17 cellular contexts compared by ENCODE assay signal in the genomic region with DNA sequence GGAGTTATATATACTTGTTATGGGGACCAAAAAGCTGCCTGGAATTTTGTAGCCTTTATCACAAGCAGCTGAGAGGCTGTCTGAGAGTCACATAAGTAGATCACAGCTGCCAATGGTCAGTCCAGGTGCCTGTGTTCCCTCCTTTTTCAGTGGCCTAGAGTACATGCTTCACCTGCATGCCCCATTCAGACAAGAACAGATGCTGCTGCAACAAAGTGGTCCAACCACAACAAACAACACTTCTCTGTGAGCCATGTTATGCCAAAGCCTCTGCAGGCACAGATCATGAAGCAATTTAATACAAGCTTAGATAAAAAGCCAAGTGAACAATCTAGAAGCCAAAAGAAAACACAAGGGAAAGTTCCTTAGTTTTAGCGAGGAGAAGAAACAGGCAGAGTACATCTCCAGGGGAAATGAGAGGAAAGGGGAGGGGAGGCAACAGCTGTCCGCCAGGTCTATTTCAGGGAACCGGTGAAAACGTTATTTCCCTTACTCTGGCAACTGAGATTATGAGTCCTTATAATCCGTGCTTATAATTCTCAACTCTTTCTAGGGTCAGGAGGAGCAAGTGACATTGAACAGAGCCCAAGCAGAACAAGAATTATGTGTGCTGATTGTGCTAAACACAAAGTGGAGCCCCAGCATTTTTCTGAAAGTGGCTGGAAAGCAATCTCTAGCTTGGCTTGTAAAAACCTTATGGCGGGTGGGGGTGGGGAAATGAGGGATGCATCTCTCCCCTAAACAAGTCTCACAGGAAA.
DNase-seq lines count a peak whose midpoint lies in the region; ATAC-seq and TF ChIP-seq lines count a peak whose summit lies in the region.
"Had no signal": no experiment of that assay in that cellular context is flagged by ENCODE, and none has a peak within 500 bp of the region (broad histone marks: within the 10 kb centered on the region; RNA-seq: fewer than 3 reads in every experiment).

No MANE protein-coding gene starts in this region.

- 21% methylated on average over 6 of the region's 6 CpGs for WGBS in esophagus muscularis mucosa
- WGBS in upper lobe of left lung, 2 donors, result 37 to 40% methylated on average over 6 of the region's 6 CpGs

- H3K4me3 ChIP-seq in BLaER1 (no peak overlapping the region), esophagus muscularis mucosa (no peak overlapping the region), neural progenitor cell (no peak overlapping the region), upper lobe of left lung (no peak overlapping the region)
- H3K4me3 ChIP-seq: Peyer's patch had no signal

- peaks cover 26% of the 10 kb centered on the region for H3K79me2 ChIP-seq in neural progenitor cell (ENCODE audit: low read depth)

- H3K27me3 Mint-ChIP-seq in neural progenitor cell (ENCODE audit: insufficient read depth, low read depth), result no peaks in the 10 kb centered on the region
- H3K27me3 Mint-ChIP-seq: T-helper 17 cell had no signal

- H3K9ac ChIP-seq in BLaER1 (no peak overlapping the region), neural progenitor cell (no peak overlapping the region)

- no peak for TF ChIP-seq EP300 in esophagus muscularis mucosa (IDR thresholded peaks at IDR 0.05)
- TF ChIP-seq EP300 in upper lobe of left lung (IDR thresholded peaks at IDR 0.05), result no peak

- H3K9me3 ChIP-seq in BLaER1 (no peaks in the 10 kb centered on the region), KOPT-K1 (ENCODE audit: insufficient read depth, low read length, poor library complexity, severe bottlenecking) (no peaks in the 10 kb centered on the region), esophagus muscularis mucosa (no peaks in the 10 kb centered on the region), neural progenitor cell (ENCODE audit: low read depth) (no peaks in the 10 kb centered on the region), upper lobe of left lung (no peaks in the 10 kb centered on the region)
- H3K9me3 ChIP-seq: Peyer's patch had no signal

- H3K36me3 Mint-ChIP-seq in neural progenitor cell, result peaks cover 12% of the 10 kb centered on the region

- H3K4me1 Mint-ChIP-seq in neural progenitor cell, result peaks cover 27% of the 10 kb centered on the region

- H3K4me3 Mint-ChIP-seq in neural progenitor cell, result no peak overlapping the region
- H3K4me3 Mint-ChIP-seq: T-helper 17 cell had no signal

- no peak for TF ChIP-seq POLR2A in esophagus muscularis mucosa (IDR thresholded peaks at IDR 0.05; ENCODE audit: low read depth)
- no peak for TF ChIP-seq POLR2A in upper lobe of left lung (IDR thresholded peaks at IDR 0.05)

- peaks cover 10% of the 10 kb centered on the region for H3F3A ChIP-seq in neural progenitor cell (ENCODE audit: low read depth)

- H2AFZ ChIP-seq in neural progenitor cell (replicated peaks), result no peak overlapping the region

- peak overlapping the region; percentile 42 for H3K4me2 ChIP-seq in BLaER1
- H3K4me2 ChIP-seq in neural progenitor cell, result no peak overlapping the region

- H3K27ac ChIP-seq in BLaER1 (no peak overlapping the region), KOPT-K1 (ENCODE audit: low read depth, low read length, poor library complexity, severe bottlenecking) (peak overlapping the region; percentile 33), esophagus muscularis mucosa (replicated peaks in 1 of 4) (peak overlapping the region in 3 of 4 donors; percentile 41 to 50 (median 46)), neural progenitor cell (peak overlapping the region; percentile 0), upper lobe of left lung (no peak overlapping the region)
- H3K27ac ChIP-seq: HL-60, Peyer's patch had no signal

- TF ChIP-seq CTCF in esophagus muscularis mucosa (IDR thresholded peaks at IDR 0.05) (no peak), neural progenitor cell (IDR thresholded peaks at IDR 0.05) (no peak), upper lobe of left lung (IDR thresholded peaks at IDR 0.05) (no peak)

- no peak overlapping the region for H3K27ac Mint-ChIP-seq in neural progenitor cell
- H3K27ac Mint-ChIP-seq: T-helper 17 cell had no signal

- no peaks in the 10 kb centered on the region for H3K36me3 ChIP-seq in BLaER1
- H3K36me3 ChIP-seq in KOPT-K1 (ENCODE audit: insufficient read depth, low read length), result no peaks in the 10 kb centered on the region
- no peaks in the 10 kb centered on the region for H3K36me3 ChIP-seq in esophagus muscularis mucosa
- no peaks in the 10 kb centered on the region for H3K36me3 ChIP-seq in neural progenitor cell
- H3K36me3 ChIP-seq in upper lobe of left lung, result no peaks in the 10 kb centered on the region
- H3K36me3 ChIP-seq: Peyer's patch had no signal

- DNase-seq in esophagus muscularis mucosa (ENCODE audit: extremely low spot score) (peak; percentile 62), neural progenitor cell (ENCODE audit: low spot score) (no peak), NCI-H2081 treated with DMSO at 0.1 percent for 48 hours (lab: John Stamatoyannopoulos, UW) (no peak), upper lobe of left lung (no peak)
- DNase-seq: activated CD4-positive, alpha-beta T cell treated with anti-CD3 and anti-CD28 coated beads for 48 hours; activated effector memory CD4-positive, alpha-beta T cell treated with Interleukin-2 at 50 U/mL for 16 hours; DMS53; left cardiac atrium; NCI-H2227 treated with DMSO at 0.1 percent for 48 hours; Peyer's patch; stimulated activated CD4-positive, alpha-beta T cell treated with anti-CD3 and anti-CD28 coated beads, Interleukin-15, amount 100 ng/mL, for 24 hours; T-helper 17 cell had no signal

- no peaks in the 10 kb centered on the region for H3K9me3 Mint-ChIP-seq in neural progenitor cell

- H3K27me3 ChIP-seq in BLaER1 (no peaks in the 10 kb centered on the region), esophagus muscularis mucosa (no peaks in the 10 kb centered on the region), neural progenitor cell (no peaks in the 10 kb centered on the region), upper lobe of left lung (no peaks in the 10 kb centered on the region)
- H3K27me3 ChIP-seq: Peyer's patch had no signal

- ATAC-seq in GM21528 (IDR thresholded peaks at IDR 0.05; ENCODE audit: low FRiP score, unreplicated experiment) (no peak), upper lobe of left lung (ENCODE audit: low FRiP score in 2 of 2) (no peak), HG03521 (IDR thresholded peaks at IDR 0.05; ENCODE audit: unreplicated experiment) (no peak)
- ATAC-seq: T-helper 17 cell had no signal

- intact Hi-C loops in esophagus muscularis mucosa (cut with DNase I), result no loop called here

- H4K20me1 ChIP-seq in BLaER1, result no peaks in the 10 kb centered on the region
- peaks cover 15% of the 10 kb centered on the region for H4K20me1 ChIP-seq in neural progenitor cell (ENCODE audit: low read depth)

- H3K4me1 ChIP-seq in BLaER1, result peaks cover 13% of the 10 kb centered on the region
- peaks cover 13 to 28% (median 21%) of the 10 kb centered on the region in 4 donors for H3K4me1 ChIP-seq in esophagus muscularis mucosa
- peaks cover 32% of the 10 kb centered on the region for H3K4me1 ChIP-seq in neural progenitor cell
- H3K4me1 ChIP-seq in upper lobe of left lung, result peaks cover 0 to 8% (median 2%) of the 10 kb centered on the region in 4 donors

Comparison
In these comparisons a context has a peak if more than half of its experiments do, and no peak if none do; other contexts are left out.
1. H3K27ac ChIP-seq: peak in KOPT-K1 (single experiment), esophagus muscularis mucosa (3 of 4) and neural progenitor cell (single experiment); none in BLaER1 (single experiment) and upper lobe of left lung (0 of 4).